1 cellular context compared by ENCODE assay signal in genomic region chr18:5158587-5158986, GRCh38.
TF ChIP-seq lines count a peak whose summit lies in the region.

No MANE protein-coding gene starts in this region.

TF ChIP-seq in GM23338, 12 proteins besides CTCF, POLR2A, EP300 and RAD21 (continued from another document):
- TF ChIP-seq ZNF462 (CRISPR knock-in tag; IDR thresholded peaks at IDR 0.05) (no peak), ZNF331 (CRISPR knock-in tag; IDR thresholded peaks at IDR 0.05; ENCODE audit: low read depth) (no peak), JUNB (IDR thresholded peaks at IDR 0.05; ENCODE audit: unreplicated experiment) (no peak)
TF ChIP-seq in GM23338: peak in this region for 0.
